25 cellular contexts compared by ENCODE assay signal in the genomic region with DNA sequence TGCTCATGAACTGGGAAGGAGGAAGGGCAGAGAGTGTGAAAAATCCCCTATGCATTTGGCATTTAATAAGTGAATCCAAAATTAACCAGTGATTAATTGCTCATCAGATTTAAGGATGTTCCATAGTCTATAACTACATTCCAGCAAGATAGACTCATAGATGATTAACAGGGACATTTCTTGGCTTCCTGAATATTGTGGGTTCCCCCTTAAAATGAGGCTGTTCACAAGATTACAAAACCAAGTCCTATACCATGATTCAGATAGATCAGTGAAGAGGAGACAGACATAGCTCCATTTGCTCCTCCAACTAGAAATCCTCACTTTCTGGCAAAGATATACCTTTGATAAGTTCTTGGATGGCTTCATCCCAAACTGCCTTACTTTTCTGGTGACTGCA. TPM values are rescaled to one million over a fixed set of nuclear protein-coding genes. Genes with fewer than 3 reads are reported as not detected.
DNase-seq lines count a peak whose midpoint lies in the region; ATAC-seq and TF ChIP-seq lines count a peak whose summit lies in the region.
"Had no signal": no experiment of that assay in that cellular context is flagged by ENCODE, and none has a peak within 500 bp of the region (broad histone marks: within the 10 kb centered on the region; RNA-seq: fewer than 3 reads in every experiment).

No MANE protein-coding gene starts in this region.

- H3K9me3 Mint-ChIP-seq in T-helper 2 cell treated with Interferon-gamma antibody and Interleukin-4, amounts not matched to agents 5 μg/mL and 100 μg/mL, for 36 hours, result no peaks in the 10 kb centered on the region
- H3K9me3 Mint-ChIP-seq in activated T-helper 17 cell treated with anti-CD3 and anti-CD28 coated beads, Interleukin-2, amount 50 U/mL, for 72 hours, result no peaks in the 10 kb centered on the region
- H3K9me3 Mint-ChIP-seq in immature natural killer cell, result no peaks in the 10 kb centered on the region
- H3K9me3 Mint-ChIP-seq: activated CD4-positive, alpha-beta T cell treated with anti-CD3 and anti-CD28 coated beads, Interleukin-2, amount 10 ng/mL, durations not matched to agents 7 days and 5 days; stimulated activated memory B cell treated with anti-CD40 and anti-IgM and Interleukin-4, amounts not matched to agents 10 μg/mL and 1 μg/mL and 100 μg/mL, for 72 hours had no signal

- intact Hi-C loops in upper lobe of right lung (cut with DNase I), result no loop called here

- H3K4me3 Mint-ChIP-seq in T-helper 2 cell treated with Interferon-gamma antibody and Interleukin-4, amounts not matched to agents 5 μg/mL and 100 μg/mL, for 36 hours, result no peak overlapping the region
- H3K4me3 Mint-ChIP-seq in activated T-helper 17 cell treated with anti-CD3 and anti-CD28 coated beads, Interleukin-2, amount 50 U/mL, for 72 hours, result peak overlapping the region; percentile 43
- H3K4me3 Mint-ChIP-seq in immature natural killer cell, result no peak overlapping the region
- H3K4me3 Mint-ChIP-seq: activated CD4-positive, alpha-beta T cell treated with anti-CD3 and anti-CD28 coated beads, Interleukin-2, amount 10 ng/mL, durations not matched to agents 7 days and 5 days; stimulated activated memory B cell treated with anti-CD40 and anti-IgM and Interleukin-4, amounts not matched to agents 10 μg/mL and 1 μg/mL and 100 μg/mL, for 72 hours had no signal

- DNase-seq in T-helper 2 cell treated with Interferon-gamma antibody and Interleukin-4, amounts not matched to agents 5 μg/mL and 100 μg/mL, for 36 hours (ENCODE audit: low spot score), result no peak
- no peak for DNase-seq in T-helper 2 cell
- peak; percentile 87 for DNase-seq in HCEC 1CT
- DNase-seq in immature natural killer cell, result no peak
- no peak for DNase-seq in upper lobe of right lung
- DNase-seq: 8988T; activated CD4-positive, alpha-beta T cell treated with anti-CD3 and anti-CD28 coated beads, Interleukin-2, amount 10 ng/mL, durations not matched to agents 7 days and 5 days; C1 segment of cervical spinal cord; cerebellar nuclear complex; DMS53; effector CD4-positive, alpha-beta T cell; GOT3; mesendoderm; NCI-H1436 treated with DMSO at 0.1 percent for 48 hours; NCI-H2227 treated with DMSO at 0.1 percent for 48 hours; Peyer's patch; retina; SK-N-SH; stimulated activated CD4-positive, alpha-beta T cell treated with anti-CD3 and anti-CD28 coated beads, Interleukin-12 subunit alpha, Interleukin-12 subunit beta, amount 100 ng/mL, for 4 hours; thyroid gland had no signal

- TF ChIP-seq CTCF in upper lobe of right lung (IDR thresholded peaks at IDR 0.05), result no peak

- ATAC-seq in activated T-helper 17 cell treated with anti-CD3 and anti-CD28 coated beads, Interleukin-2, amount 50 U/mL, for 72 hours (replicated peaks), result peak; percentile 31
- no peak for ATAC-seq in GM21576 (IDR thresholded peaks at IDR 0.05; ENCODE audit: unreplicated experiment)
- no peak for ATAC-seq in upper lobe of right lung
- no peak for ATAC-seq in GM21786 (IDR thresholded peaks at IDR 0.05; ENCODE audit: unreplicated experiment)
- ATAC-seq: stimulated activated memory B cell treated with anti-CD40 and anti-IgM and Interleukin-4, amounts not matched to agents 10 μg/mL and 1 μg/mL and 100 μg/mL, for 72 hours had no signal

- peaks cover 74% of the 10 kb centered on the region for H3K4me1 Mint-ChIP-seq in T-helper 2 cell treated with Interferon-gamma antibody and Interleukin-4, amounts not matched to agents 5 μg/mL and 100 μg/mL, for 36 hours (ENCODE audit: low read depth)
- peaks cover 74% of the 10 kb centered on the region for H3K4me1 Mint-ChIP-seq in activated T-helper 17 cell treated with anti-CD3 and anti-CD28 coated beads, Interleukin-2, amount 50 U/mL, for 72 hours
- H3K4me1 Mint-ChIP-seq in immature natural killer cell, result peaks cover 85 to 99% of the 10 kb centered on the region in 2 donors

- no peak overlapping the region for H3K27ac ChIP-seq in upper lobe of right lung
- H3K27ac ChIP-seq: hepatocyte, Peyer's patch, thyroid gland had no signal

- no peaks in the 10 kb centered on the region for H3K27me3 ChIP-seq in upper lobe of right lung
- H3K27me3 ChIP-seq: hepatocyte, Peyer's patch, thyroid gland had no signal

- H3K9me3 ChIP-seq in upper lobe of right lung, result no peaks in the 10 kb centered on the region
- H3K9me3 ChIP-seq: Peyer's patch, SK-N-SH, thyroid gland had no signal

- no peak overlapping the region for H3K4me3 ChIP-seq in upper lobe of right lung
- H3K4me3 ChIP-seq: hepatocyte, Peyer's patch, thyroid gland had no signal

- H3K36me3 Mint-ChIP-seq in T-helper 2 cell treated with Interferon-gamma antibody and Interleukin-4, amounts not matched to agents 5 μg/mL and 100 μg/mL, for 36 hours (ENCODE audit: low read depth), result peaks cover 81% of the 10 kb centered on the region
- H3K36me3 Mint-ChIP-seq in activated T-helper 17 cell treated with anti-CD3 and anti-CD28 coated beads, Interleukin-2, amount 50 U/mL, for 72 hours (ENCODE audit: low read depth), result peaks cover 97% of the 10 kb centered on the region
- H3K36me3 Mint-ChIP-seq in immature natural killer cell, result peaks cover 0 to 31% (median 0%) of the 10 kb centered on the region in 3 donors

- H3K27me3 Mint-ChIP-seq in T-helper 2 cell treated with Interferon-gamma antibody and Interleukin-4, amounts not matched to agents 5 μg/mL and 100 μg/mL, for 36 hours (ENCODE audit: low read depth), result no peaks in the 10 kb centered on the region
- H3K27me3 Mint-ChIP-seq in activated T-helper 17 cell treated with anti-CD3 and anti-CD28 coated beads, Interleukin-2, amount 50 U/mL, for 72 hours, result no peaks in the 10 kb centered on the region
- peaks cover 0 to 2% (median 0%) of the 10 kb centered on the region in 3 donors for H3K27me3 Mint-ChIP-seq in immature natural killer cell (ENCODE audit: low read depth in 3 of 3)
- H3K27me3 Mint-ChIP-seq: activated CD4-positive, alpha-beta T cell treated with anti-CD3 and anti-CD28 coated beads, Interleukin-2, amount 10 ng/mL, durations not matched to agents 7 days and 5 days; stimulated activated memory B cell treated with anti-CD40 and anti-IgM and Interleukin-4, amounts not matched to agents 10 μg/mL and 1 μg/mL and 100 μg/mL, for 72 hours had no signal

- no peaks in the 10 kb centered on the region for H3K36me3 ChIP-seq in upper lobe of right lung
- H3K36me3 ChIP-seq: Peyer's patch, thyroid gland had no signal

- H3K27ac Mint-ChIP-seq in T-helper 2 cell treated with Interferon-gamma antibody and Interleukin-4, amounts not matched to agents 5 μg/mL and 100 μg/mL, for 36 hours, result peak overlapping the region; percentile 41
- H3K27ac Mint-ChIP-seq in activated T-helper 17 cell treated with anti-CD3 and anti-CD28 coated beads, Interleukin-2, amount 50 U/mL, for 72 hours, result peak overlapping the region; percentile 64
- peak overlapping the region; percentile 22 to 80 (median 58) for H3K27ac Mint-ChIP-seq in immature natural killer cell
- H3K27ac Mint-ChIP-seq: stimulated activated memory B cell treated with anti-CD40 and anti-IgM and Interleukin-4, amounts not matched to agents 10 μg/mL and 1 μg/mL and 100 μg/mL, for 72 hours had no signal

- H3K4me1 ChIP-seq in upper lobe of right lung, result no peaks in the 10 kb centered on the region
- H3K4me1 ChIP-seq: Peyer's patch, thyroid gland had no signal

RNA-seq across cellular contexts. Expression of a gene that starts 15.4 kb away (rescaled TPM):
- 100 to 1,000 TPM; 118 to 164 TPM for total RNA-seq in activated T-helper 17 cell treated with anti-CD3 and anti-CD28 coated beads, Interleukin-2, amount 50 U/mL, for 72 hours
- polyA plus RNA-seq in immature natural killer cell, result 10 to 100 TPM; 21.9 to 63.9 (median 22.7) TPM
- 9.4 TPM for total RNA-seq in upper lobe of right lung

Comparison
In these comparisons a context has a peak if more than half of its experiments do, and no peak if none do; other contexts are left out.
1. RNA of a gene that starts 15.4 kb away (total RNA-seq): 118 to 164 TPM in activated T-helper 17 cell treated with anti-CD3 and anti-CD28 coated beads, Interleukin-2, amount 50 U/mL, for 72 hours; 9.4 TPM in upper lobe of right lung (single experiment); every median in the first group is over 10 times any median in the second.
2. Peak in every context shown above with its lines, with median percentiles within 50 percentile points of each other: H3K27ac Mint-ChIP-seq.